Comparison of ENCODE assay signal across 10 cellular contexts in genomic region chr3:8416965-8417364, GRCh38.
DNase-seq lines count a peak whose midpoint lies in the region; TF ChIP-seq lines count a peak whose summit lies in the region.
"Had no signal": no experiment of that assay in that cellular context is flagged by ENCODE, and none has a peak within 500 bp of the region (broad histone marks: within the 10 kb centered on the region; RNA-seq: fewer than 3 reads in every experiment).

No MANE protein-coding gene starts in this region.

- no peaks in the 10 kb centered on the region for H3K36me3 ChIP-seq in parathyroid adenoma (ENCODE audit: control insufficient read depth, insufficient read depth, low read length)
- H3K36me3 ChIP-seq: BLaER1 treated with 17β-estradiol and CSF1 and Interleukin-3, amounts not matched to agents 10 nM and 100 nM had no signal

- H3K9me3 ChIP-seq in parathyroid adenoma (ENCODE audit: control insufficient read depth, low read length), result no peaks in the 10 kb centered on the region

- peak overlapping the region; percentile 71 for H3K4me2 ChIP-seq in parathyroid adenoma (ENCODE audit: low read length)

- no peak overlapping the region for H3K9ac ChIP-seq in parathyroid adenoma
- H3K9ac ChIP-seq: BLaER1 treated with 17β-estradiol and CSF1 and Interleukin-3, amounts not matched to agents 10 nM and 100 nM had no signal

- no peak overlapping the region for H3K27ac ChIP-seq in parathyroid adenoma
- H3K27ac ChIP-seq: BLaER1 treated with 17β-estradiol and CSF1 and Interleukin-3, amounts not matched to agents 10 nM and 100 nM had no signal

- no peak overlapping the region for H3K4me3 Mint-ChIP-seq in glutamatergic neuron (ENCODE audit: unreplicated experiment)

- no peaks in the 10 kb centered on the region for H3K27me3 ChIP-seq in parathyroid adenoma (ENCODE audit: control insufficient read depth, insufficient read depth, low read length)
- H3K27me3 ChIP-seq: BLaER1 treated with 17β-estradiol and CSF1 and Interleukin-3, amounts not matched to agents 10 nM and 100 nM had no signal

- no peak for TF ChIP-seq CTCF in choroid plexus epithelial cell (conservative IDR thresholded peaks at IDR 0.05; ENCODE audit: low read depth, low read length)
- no peak for TF ChIP-seq CTCF in parathyroid adenoma (IDR thresholded peaks at IDR 0.05)
- TF ChIP-seq CTCF in glutamatergic neuron (IDR thresholded peaks at IDR 0.05; ENCODE audit: partially characterized antibody, unreplicated experiment), result no peak

- no peaks in the 10 kb centered on the region for H3K4me1 Mint-ChIP-seq in glutamatergic neuron (ENCODE audit: low read depth, unreplicated experiment)

- DNase-seq in SIG-M5 treated with dmso at 0.1 percent for 504 hours (lab: John Stamatoyannopoulos, UW; ENCODE audit: unreplicated experiment) (peak; percentile 18), SIG-M5 (lab: John Stamatoyannopoulos, UW) (no peak), KBM-7 (peak; percentile 47), choroid plexus epithelial cell (ENCODE audit: low read depth) (peak; percentile 54), glutamatergic neuron (no peak), RPMI8226 (no peak), mesenteric fat pad (ENCODE audit: low spot score) (no peak)
- DNase-seq: NCI-H2227 treated with DMSO at 0.1 percent for 48 hours had no signal

- H3K4me1 ChIP-seq in parathyroid adenoma, result peaks cover 2% of the 10 kb centered on the region

- H3K36me3 Mint-ChIP-seq in glutamatergic neuron (ENCODE audit: unreplicated experiment), result no peaks in the 10 kb centered on the region

- H3K9me3 Mint-ChIP-seq in glutamatergic neuron (ENCODE audit: unreplicated experiment), result no peaks in the 10 kb centered on the region

- H3K27me3 Mint-ChIP-seq in glutamatergic neuron (ENCODE audit: unreplicated experiment), result no peaks in the 10 kb centered on the region

- in situ Hi-C loops in KBM-7 (cut with MboI; ENCODE audit: low pct_unique_long_range_greater_than_20kb, low sequenced_read_pairs), result no loop called here

- H3K79me2 ChIP-seq in parathyroid adenoma, result no peaks in the 10 kb centered on the region

- H2AFZ ChIP-seq in parathyroid adenoma, result peak overlapping the region; percentile 73

- H3K27ac Mint-ChIP-seq in glutamatergic neuron (ENCODE audit: unreplicated experiment), result no peak overlapping the region

- H3K4me3 ChIP-seq in choroid plexus epithelial cell (ENCODE audit: low read depth, low read length), result peak overlapping the region; percentile 25
- peak overlapping the region; percentile 24 for H3K4me3 ChIP-seq in parathyroid adenoma (ENCODE audit: low read depth, low read length)
- H3K4me3 ChIP-seq: BLaER1 treated with 17β-estradiol and CSF1 and Interleukin-3, amounts not matched to agents 10 nM and 100 nM had no signal

Comparison
In these comparisons a context has a peak if more than half of its experiments do, and no peak if none do; other contexts are left out.
1. DNase-seq: peak in SIG-M5 treated with dmso at 0.1 percent for 504 hours (single experiment), KBM-7 (single experiment) and choroid plexus epithelial cell (single experiment); none in SIG-M5 (single experiment), glutamatergic neuron (single experiment), RPMI8226 (single experiment) and mesenteric fat pad (single experiment).